8 cellular contexts compared by ENCODE assay signal in the genomic region with DNA sequence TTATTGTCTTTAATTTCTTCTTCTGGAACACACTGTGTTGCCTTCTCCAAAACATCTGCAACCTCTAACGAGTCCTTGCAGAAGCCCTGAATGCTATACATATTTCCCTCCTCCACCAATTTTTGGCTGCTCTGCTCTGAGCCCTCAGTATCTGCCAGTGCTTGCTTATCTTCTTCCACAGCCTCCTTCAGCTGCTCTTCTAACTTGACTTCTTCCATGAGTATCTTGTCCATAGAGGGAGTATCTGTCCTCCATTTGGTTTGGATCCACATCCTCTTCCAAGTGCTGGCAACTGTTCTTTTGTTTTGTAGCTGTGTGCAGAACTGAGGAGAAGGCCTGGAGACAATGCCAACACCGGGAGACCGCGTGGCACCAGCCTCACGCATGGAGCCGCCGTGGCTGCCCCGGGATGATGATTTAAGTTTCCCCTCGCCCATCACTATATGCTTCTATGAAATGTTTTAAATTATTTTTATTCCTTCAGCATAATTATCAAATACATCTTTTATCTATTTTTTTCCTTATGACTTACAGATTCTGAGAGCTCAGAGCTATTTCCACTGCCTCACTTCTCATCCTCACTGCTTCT.
A peak's percentile ranks its signal among the peaks of the same experiment; 100 is the strongest.
DNase-seq lines count a peak whose midpoint lies in the region; ATAC-seq, FAIRE-seq and TF ChIP-seq lines count a peak whose summit lies in the region.
"Not testable (repeated sequence)": the region's sequence is repeated elsewhere in the genome, so short reads cannot be mapped to it uniquely, and the experiment has no call there.

No MANE protein-coding gene starts in this region.

- H3K27me3 ChIP-seq in BLaER1 treated with 17β-estradiol and CSF1 and Interleukin-3, amounts not matched to agents 10 nM and 100 nM; GM23248 (replicated peaks; ENCODE audit: insufficient read depth); HepG2 (ENCODE audit: control insufficient read depth in 1 of 2, insufficient read depth in 2 of 2, low read length in 2 of 2); neural progenitor cell: not testable (repeated sequence)

- peak overlapping the region; percentile 9 for H3K27ac Mint-ChIP-seq in activated naive CD8-positive, alpha-beta T cell treated with anti-CD3 and anti-CD28 coated beads, Interleukin-2, amount 10 ng/mL, durations not matched to agents 7 days and 5 days
- not testable (repeated sequence) for H3K27ac Mint-ChIP-seq in neural progenitor cell

- H3K9me3 Mint-ChIP-seq in activated naive CD8-positive, alpha-beta T cell treated with anti-CD3 and anti-CD28 coated beads, Interleukin-2, amount 10 ng/mL, durations not matched to agents 7 days and 5 days; neural progenitor cell: not testable (repeated sequence)

- H3K27me3 Mint-ChIP-seq in activated naive CD8-positive, alpha-beta T cell treated with anti-CD3 and anti-CD28 coated beads, Interleukin-2, amount 10 ng/mL, durations not matched to agents 7 days and 5 days; neural progenitor cell (ENCODE audit: insufficient read depth, low read depth): not testable (repeated sequence)

- TF ChIP-seq EP300 in A549 (IDR thresholded peaks at IDR 0.05); HepG2 (IDR thresholded peaks at IDR 0.05; ENCODE audit: low read depth in 2 of 2, low read length in 2 of 2); HepG2 (CRISPR knock-in tag; IDR thresholded peaks at IDR 0.05; ENCODE audit: borderline replicate concordance): not testable (repeated sequence)

- not testable (repeated sequence) for H3K4me3 Mint-ChIP-seq in activated naive CD8-positive, alpha-beta T cell treated with anti-CD3 and anti-CD28 coated beads, Interleukin-2, amount 10 ng/mL, durations not matched to agents 7 days and 5 days; neural progenitor cell

- not testable (repeated sequence) for H3K79me2 ChIP-seq in GM23248 (ENCODE audit: insufficient read depth); HepG2 (ENCODE audit: insufficient read depth, low read length); neural progenitor cell (ENCODE audit: low read depth)

- WGBS in A549 (ENCODE audit: missing lambda C conversion rate) = 94% methylated on average over 9 of the region's 9 CpGs
- WGBS in GM23248 (ENCODE audit: low coverage in 1 of 2, low lambda C conversion rate in 2 of 2, missing lambda C conversion rate in 2 of 2), 2 experiments = 30 to 34% methylated on average over 9 of the region's 9 CpGs
- 98% methylated on average over 9 of the region's 9 CpGs for WGBS in HepG2 (ENCODE audit: low lambda C conversion rate)

- not testable (repeated sequence) for TF ChIP-seq RAD21 in A549 (conservative IDR thresholded peaks at IDR 0.05 in 1 of 2, IDR thresholded peaks at IDR 0.05 in 1 of 2); HepG2 (CRISPR knock-in tag; IDR thresholded peaks at IDR 0.05)

- not testable (repeated sequence) for DNase-seq in A549 (ENCODE audit: low read depth in 1 of 2, low spot score in 1 of 2); GM23248; activated naive CD8-positive, alpha-beta T cell treated with anti-CD3 and anti-CD28 coated beads, Interleukin-2, amount 10 ng/mL, durations not matched to agents 7 days and 5 days; HepG2 (ENCODE audit: low spot score); neural progenitor cell (ENCODE audit: low spot score)
- DNase-seq in NCI-H146 treated with DMSO at 0.1 percent for 48 hours (lab: John Stamatoyannopoulos, UW; ENCODE audit: unreplicated experiment) (peak; percentile 42), NCI-H69 (lab: John Stamatoyannopoulos, UW) (peak; percentile 85)

- H4K20me1 ChIP-seq in BLaER1 treated with 17β-estradiol and CSF1 and Interleukin-3, amounts not matched to agents 10 nM and 100 nM; GM23248 (ENCODE audit: insufficient read depth); HepG2 (ENCODE audit: insufficient read depth, low read length); neural progenitor cell (ENCODE audit: low read depth): not testable (repeated sequence)

- not testable (repeated sequence) for H3K9ac ChIP-seq in BLaER1 treated with 17β-estradiol and CSF1 and Interleukin-3, amounts not matched to agents 10 nM and 100 nM; GM23248; HepG2 (ENCODE audit: insufficient read depth, low read depth, low read length); neural progenitor cell

- peak overlapping the region; percentile 22 to 41; a peak in 3 of 6 replicates for H3K27ac ChIP-seq in A549
- not testable (repeated sequence) for H3K27ac ChIP-seq in BLaER1 treated with 17β-estradiol and CSF1 and Interleukin-3, amounts not matched to agents 10 nM and 100 nM; GM23248; HepG2 (ENCODE audit: extremely low read length, insufficient read depth, low read length); neural progenitor cell

- CTCF ChIA-PET in A549 (lab: Yijun Ruan, JAX); HepG2 (lab: Yijun Ruan, JAX; ENCODE audit: low intra/inter-chr PET ratio, low total read pairs): not testable (repeated sequence)

- not testable (repeated sequence) for H3K4me1 Mint-ChIP-seq in activated naive CD8-positive, alpha-beta T cell treated with anti-CD3 and anti-CD28 coated beads, Interleukin-2, amount 10 ng/mL, durations not matched to agents 7 days and 5 days; neural progenitor cell

- POLR2A ChIA-PET in A549 (lab: Yijun Ruan, JAX); activated naive CD8-positive, alpha-beta T cell treated with anti-CD3 and anti-CD28 coated beads, Interleukin-2, amount 10 ng/mL, durations not matched to agents 7 days and 5 days (lab: Charles Lee); HepG2 (lab: Yijun Ruan, JAX): not testable (repeated sequence)

- intact Hi-C loops in HepG2 (cut with micrococcal nuclease; ENCODE audit: unreplicated experiment) = not testable (repeated sequence)

- H3K4me1 ChIP-seq in A549 (peaks cover 27% of the 10 kb centered on the region), HepG2 (ENCODE audit: insufficient read depth, low read length) (peaks cover 72% of the 10 kb centered on the region)
- peaks cover 11 to 53% (median 42%) of the 10 kb centered on the region in 10 experiments for H3K4me1 ChIP-seq in BLaER1 treated with 17β-estradiol and CSF1 and Interleukin-3, amounts not matched to agents 10 nM and 100 nM
- not testable (repeated sequence) for H3K4me1 ChIP-seq in GM23248 (ENCODE audit: insufficient read depth); neural progenitor cell

- FAIRE-seq in A549 (lab: Jason Lieb, UNC); HepG2 (lab: Jason Lieb, UNC): not testable (repeated sequence)

- not testable (repeated sequence) for ATAC-seq in A549; activated naive CD8-positive, alpha-beta T cell treated with anti-CD3 and anti-CD28 coated beads, Interleukin-2, amount 10 ng/mL, durations not matched to agents 7 days and 5 days (ENCODE audit: low read depth); HepG2

- not testable (repeated sequence) for TF ChIP-seq POLR2A in A549 (IDR thresholded peaks at IDR 0.05; ENCODE audit: low read length); HepG2 (IDR thresholded peaks at IDR 0.05; ENCODE audit: insufficient read depth in 1 of 2, low read depth in 2 of 2, low read length in 2 of 2)

- not testable (repeated sequence) for H3K9me3 ChIP-seq in A549; BLaER1 treated with 17β-estradiol and CSF1 and Interleukin-3, amounts not matched to agents 10 nM and 100 nM (replicated peaks in 1 of 11); GM23248 (ENCODE audit: low read depth); HepG2 (ENCODE audit: low read length); neural progenitor cell (ENCODE audit: low read depth)

- H3K9me2 ChIP-seq in GM23248 (ENCODE audit: insufficient read depth) = not testable (repeated sequence)

- not testable (repeated sequence) for H3K36me3 ChIP-seq in BLaER1 treated with 17β-estradiol and CSF1 and Interleukin-3, amounts not matched to agents 10 nM and 100 nM; GM23248 (ENCODE audit: low read depth); HepG2 (replicated peaks in 1 of 2; ENCODE audit: control insufficient read depth in 1 of 2, insufficient read depth in 2 of 2, low read length in 2 of 2); neural progenitor cell

- in situ Hi-C loops in GM23248 (cut with MboI); HepG2 (cut with HindIII; ENCODE audit: extremely low pct_ligation_motif_present, low pct_unique_long_range_greater_than_20kb): not testable (repeated sequence)

- H3K36me3 Mint-ChIP-seq in activated naive CD8-positive, alpha-beta T cell treated with anti-CD3 and anti-CD28 coated beads, Interleukin-2, amount 10 ng/mL, durations not matched to agents 7 days and 5 days; neural progenitor cell: not testable (repeated sequence)

- not testable (repeated sequence) for BruUV-seq in HepG2 (replicated peaks; lab: Mats Ljungman, UMichigan)

- H3K4me3 ChIP-seq in A549; BLaER1 treated with 17β-estradiol and CSF1 and Interleukin-3, amounts not matched to agents 10 nM and 100 nM; GM23248; HepG2 (replicated peaks in 1 of 3; ENCODE audit: insufficient read depth in 1 of 3, low read depth in 2 of 3, low read length in 3 of 3); neural progenitor cell: not testable (repeated sequence)

- not testable (repeated sequence) for H3F3A ChIP-seq in GM23248 (ENCODE audit: insufficient read depth); neural progenitor cell (ENCODE audit: low read depth)

- peak overlapping the region; percentile 43; the same call in 1 of the 2 replicates for H2AFZ ChIP-seq in GM23248
- not testable (repeated sequence) for H2AFZ ChIP-seq in HepG2 (ENCODE audit: low read length)
- peak overlapping the region; percentile 17 for H2AFZ ChIP-seq in neural progenitor cell (replicated peaks)

- TF ChIP-seq CTCF in A549 (IDR thresholded peaks at IDR 0.05); HepG2 (CRISPR knock-in tag; IDR thresholded peaks at IDR 0.05); neural progenitor cell (IDR thresholded peaks at IDR 0.05): not testable (repeated sequence)

- H3K4me2 ChIP-seq in A549; GM23248 (ENCODE audit: unreplicated experiment); HepG2 (ENCODE audit: low read depth, low read length); neural progenitor cell: not testable (repeated sequence)
- peak overlapping the region in 8 of 11 experiments; percentile 50 to 65 (median 56); a peak in 15 of 22 replicates for H3K4me2 ChIP-seq in BLaER1 treated with 17β-estradiol and CSF1 and Interleukin-3, amounts not matched to agents 10 nM and 100 nM
